In genomic region chr19:40822161-40822560, GRCh38 we compare ENCODE assay signal across 19 cellular contexts. TPM values are rescaled to one million over a fixed set of nuclear protein-coding genes. Genes with fewer than 3 reads are reported as not detected.
DNase-seq lines count a peak whose midpoint lies in the region; ATAC-seq and TF ChIP-seq lines count a peak whose summit lies in the region.
"Had no signal": no experiment of that assay in that cellular context is flagged by ENCODE, and none has a peak within 500 bp of the region (broad histone marks: within the 10 kb centered on the region; RNA-seq: fewer than 3 reads in every experiment).

No MANE protein-coding gene starts in this region.

- H3K9me3 Mint-ChIP-seq in CD14-positive monocyte (peaks cover 0 to 2% (median 0%) of the 10 kb centered on the region in 7 donors), progenitor cell of endocrine pancreas (ENCODE audit: low read depth) (no peaks in the 10 kb centered on the region)
- H3K9me3 Mint-ChIP-seq in activated CD4-positive, alpha-beta memory T cell treated with anti-CD3 and anti-CD28 coated beads, Interleukin-2, amount 10 ng/mL, durations not matched to agents 7 days and 5 days = peaks cover 7% of the 10 kb centered on the region
- H3K9me3 Mint-ChIP-seq in CD8-positive, alpha-beta T cell = peaks cover 3% of the 10 kb centered on the region
- H3K9me3 Mint-ChIP-seq: activated B cell treated with CpG ODN at 0.5 μM for 24 hours; stimulated activated naive CD8-positive, alpha-beta T cell treated with anti-CD3 and anti-CD28 coated beads, Interleukin-15, Interleukin-2, amounts not matched to agents 100 ng/mL and 50 ng/mL, for 24 hours had no signal

- TF ChIP-seq CTCF in CD14-positive monocyte (IDR thresholded peaks at IDR 0.05) (no peak), liver (IDR thresholded peaks at IDR 0.05; ENCODE audit: low read depth, low read length, missing input control) (no peak), progenitor cell of endocrine pancreas (IDR thresholded peaks at IDR 0.05; ENCODE audit: unreplicated experiment) (no peak)
- TF ChIP-seq CTCF in CD8-positive, alpha-beta T cell (IDR thresholded peaks at IDR 0.05) = no peak

- intact Hi-C loops in CD14-positive monocyte (cut with micrococcal nuclease) = loop anchor here in 1 of 2 donors (5.0 kb wide), 1 partner anchor 160 kb away; no protein-coding TSS in a partner anchor
- intact Hi-C loops in CD8-positive, alpha-beta T cell (cut with DNase I, micrococcal nuclease) = loop anchor here in 1 of 2 experiments (10.0 kb wide), 1 partner anchor 323 kb away; no protein-coding TSS in a partner anchor

- H3K27ac Mint-ChIP-seq in CD14-positive monocyte = peak overlapping the region; percentile 76 to 98 (median 96)
- no peak overlapping the region for H3K27ac Mint-ChIP-seq in activated CD4-positive, alpha-beta memory T cell treated with anti-CD3 and anti-CD28 coated beads, Interleukin-2, amount 10 ng/mL, durations not matched to agents 7 days and 5 days
- peak overlapping the region; percentile 97 for H3K27ac Mint-ChIP-seq in progenitor cell of endocrine pancreas
- H3K27ac Mint-ChIP-seq in CD8-positive, alpha-beta T cell = no peak overlapping the region
- H3K27ac Mint-ChIP-seq: activated B cell treated with CpG ODN at 0.5 μM for 24 hours; stimulated activated naive CD8-positive, alpha-beta T cell treated with anti-CD3 and anti-CD28 coated beads, Interleukin-15, Interleukin-2, amounts not matched to agents 100 ng/mL and 50 ng/mL, for 24 hours had no signal

- H3K4me1 Mint-ChIP-seq in CD14-positive monocyte (peaks cover 63% of the 10 kb centered on the region), progenitor cell of endocrine pancreas (ENCODE audit: low read depth) (peaks cover 26% of the 10 kb centered on the region)
- H3K4me1 Mint-ChIP-seq in activated CD4-positive, alpha-beta memory T cell treated with anti-CD3 and anti-CD28 coated beads, Interleukin-2, amount 10 ng/mL, durations not matched to agents 7 days and 5 days = peaks cover 43% of the 10 kb centered on the region
- peaks cover 38% of the 10 kb centered on the region for H3K4me1 Mint-ChIP-seq in CD8-positive, alpha-beta T cell (ENCODE audit: low read depth)

- no peak for ATAC-seq in HG02678 (IDR thresholded peaks at IDR 0.05; ENCODE audit: unreplicated experiment)
- no peak for ATAC-seq in CD8-positive, alpha-beta T cell
- ATAC-seq: mucosa of descending colon had no signal

- POLR2A ChIA-PET in activated CD4-positive, alpha-beta memory T cell treated with anti-CD3 and anti-CD28 coated beads, Interleukin-2, amount 10 ng/mL, durations not matched to agents 7 days and 5 days (lab: Charles Lee) = no interaction called here
- POLR2A ChIA-PET in CD8-positive, alpha-beta T cell (lab: Charles Lee) = no interaction called here

- peak overlapping the region in 1 of 2 donors; percentile 12 for H3K4me3 Mint-ChIP-seq in CD14-positive monocyte
- no peak overlapping the region for H3K4me3 Mint-ChIP-seq in activated CD4-positive, alpha-beta memory T cell treated with anti-CD3 and anti-CD28 coated beads, Interleukin-2, amount 10 ng/mL, durations not matched to agents 7 days and 5 days
- H3K4me3 Mint-ChIP-seq in progenitor cell of endocrine pancreas (ENCODE audit: low read depth) = no peak overlapping the region
- no peak overlapping the region for H3K4me3 Mint-ChIP-seq in CD8-positive, alpha-beta T cell
- H3K4me3 Mint-ChIP-seq: activated B cell treated with CpG ODN at 0.5 μM for 24 hours; stimulated activated naive CD8-positive, alpha-beta T cell treated with anti-CD3 and anti-CD28 coated beads, Interleukin-15, Interleukin-2, amounts not matched to agents 100 ng/mL and 50 ng/mL, for 24 hours had no signal

- TF ChIP-seq RAD21 in liver (IDR thresholded peaks at IDR 0.05) = no peak

- H3K9ac ChIP-seq in liver (ENCODE audit: low read depth in 1 of 2, low read length in 2 of 2) = no peak overlapping the region
- H3K9ac ChIP-seq: KMS-11 had no signal

- peaks cover 14 to 43% (median 31%) of the 10 kb centered on the region in 4 donors for H3K4me1 ChIP-seq in liver (ENCODE audit: control insufficient read depth in 4 of 4, insufficient read depth in 4 of 4, low read length in 3 of 4)
- peaks cover 36% of the 10 kb centered on the region for H3K4me1 ChIP-seq in CD8-positive, alpha-beta T cell (ENCODE audit: insufficient read depth, low read length)

- no peaks in the 10 kb centered on the region for H3K9me3 ChIP-seq in liver (ENCODE audit: control insufficient read depth in 4 of 4, low read length in 3 of 4)
- no peaks in the 10 kb centered on the region for H3K9me3 ChIP-seq in CD8-positive, alpha-beta T cell (ENCODE audit: low read length)
- H3K9me3 ChIP-seq: esophagus squamous epithelium, mucosa of descending colon, ovary had no signal

- WGBS in liver = 93% methylated on average over 22 of the region's 22 CpGs

- peaks cover 0 to 7% (median 2%) of the 10 kb centered on the region in 4 donors for H3K36me3 ChIP-seq in liver (ENCODE audit: control insufficient read depth in 4 of 4, insufficient read depth in 3 of 4, low read depth in 1 of 4, low read length in 3 of 4)
- H3K36me3 ChIP-seq in CD8-positive, alpha-beta T cell (ENCODE audit: insufficient read depth, low read length) = no peaks in the 10 kb centered on the region
- H3K36me3 ChIP-seq: ovary had no signal

- H3K27ac ChIP-seq in liver (ENCODE audit: low read depth in 1 of 2, low read length in 2 of 2) (peak overlapping the region; percentile 76 to 84), substantia nigra (ENCODE audit: low read depth, low read length, poor library complexity, severe bottlenecking) (no peak overlapping the region)
- no peak overlapping the region for H3K27ac ChIP-seq in CD8-positive, alpha-beta T cell (ENCODE audit: low read depth, low read length)
- H3K27ac ChIP-seq: KMS-11 had no signal

- H3K4me3 ChIP-seq in liver (ENCODE audit: low read depth in 1 of 3, low read length in 3 of 3) = no peak overlapping the region
- no peak overlapping the region for H3K4me3 ChIP-seq in CD8-positive, alpha-beta T cell (ENCODE audit: low read depth, low read length)
- H3K4me3 ChIP-seq: esophagus squamous epithelium, mucosa of descending colon, ovary had no signal

- H3K27me3 ChIP-seq in liver (ENCODE audit: control insufficient read depth in 4 of 4, insufficient read depth in 4 of 4, low read length in 3 of 4) = no peaks in the 10 kb centered on the region
- no peaks in the 10 kb centered on the region for H3K27me3 ChIP-seq in CD8-positive, alpha-beta T cell (ENCODE audit: insufficient read depth, low read length)
- H3K27me3 ChIP-seq: esophagus squamous epithelium, ovary had no signal

- H3K27me3 Mint-ChIP-seq in CD14-positive monocyte (ENCODE audit: low read depth in 3 of 3) (peaks cover 2 to 6% (median 3%) of the 10 kb centered on the region in 3 donors), progenitor cell of endocrine pancreas (peaks cover 7% of the 10 kb centered on the region)
- H3K27me3 Mint-ChIP-seq in activated CD4-positive, alpha-beta memory T cell treated with anti-CD3 and anti-CD28 coated beads, Interleukin-2, amount 10 ng/mL, durations not matched to agents 7 days and 5 days = no peaks in the 10 kb centered on the region
- no peaks in the 10 kb centered on the region for H3K27me3 Mint-ChIP-seq in CD8-positive, alpha-beta T cell (ENCODE audit: low read depth)
- H3K27me3 Mint-ChIP-seq: activated B cell treated with CpG ODN at 0.5 μM for 24 hours; stimulated activated naive CD8-positive, alpha-beta T cell treated with anti-CD3 and anti-CD28 coated beads, Interleukin-15, Interleukin-2, amounts not matched to agents 100 ng/mL and 50 ng/mL, for 24 hours had no signal

- peak; percentile 41 for DNase-seq in CD14-positive monocyte (ENCODE audit: low spot score)
- peak; percentile 12 for DNase-seq in activated CD4-positive, alpha-beta memory T cell treated with anti-CD3 and anti-CD28 coated beads, Interleukin-2, amount 10 ng/mL, durations not matched to agents 7 days and 5 days
- no peak for DNase-seq in progenitor cell of endocrine pancreas (ENCODE audit: low spot score, unreplicated experiment)
- DNase-seq in CD8-positive, alpha-beta T cell = no peak
- DNase-seq in NCI-H748 (lab: John Stamatoyannopoulos, UW; ENCODE audit: unreplicated experiment) = no peak
- DNase-seq in substantia nigra (lab: John Stamatoyannopoulos, UW) = no peak
- DNase-seq: activated B cell treated with CpG ODN at 0.5 μM for 24 hours; activated naive CD4-positive, alpha-beta T cell; esophagus squamous epithelium; mucosa of descending colon; NCI-H1105; NCI-H2171; RPMI8226 had no signal

- H3K36me3 Mint-ChIP-seq in CD14-positive monocyte = peaks cover 4 to 7% of the 10 kb centered on the region in 2 donors
- H3K36me3 Mint-ChIP-seq in activated CD4-positive, alpha-beta memory T cell treated with anti-CD3 and anti-CD28 coated beads, Interleukin-2, amount 10 ng/mL, durations not matched to agents 7 days and 5 days (ENCODE audit: low read depth) = peaks cover 7% of the 10 kb centered on the region
- peaks cover 6% of the 10 kb centered on the region for H3K36me3 Mint-ChIP-seq in progenitor cell of endocrine pancreas (ENCODE audit: insufficient read depth)
- peaks cover 4% of the 10 kb centered on the region for H3K36me3 Mint-ChIP-seq in CD8-positive, alpha-beta T cell

- CTCF ChIA-PET in activated CD4-positive, alpha-beta memory T cell treated with anti-CD3 and anti-CD28 coated beads, Interleukin-2, amount 10 ng/mL, durations not matched to agents 7 days and 5 days (lab: Charles Lee) = no interaction called here
- CTCF ChIA-PET in CD8-positive, alpha-beta T cell (lab: Charles Lee) = interaction anchor here (1.5 kb wide), 1 partner anchor 159 kb away, joined by 3 read pairs; no protein-coding TSS in a partner anchor

RNA-seq across cellular contexts. Expression of gene EGLN2, which starts 23.2 kb away (rescaled TPM):
- 10 to 100 TPM; 60.6 to 76.8 TPM for polyA plus RNA-seq in CD14-positive monocyte
- total RNA-seq in activated CD4-positive, alpha-beta memory T cell treated with anti-CD3 and anti-CD28 coated beads, Interleukin-2, amount 10 ng/mL, durations not matched to agents 7 days and 5 days = 100 to 1,000 TPM; 127 to 128 TPM
- total RNA-seq in liver = 10 to 100 TPM; 34.8 to 56.3 TPM
- polyA plus RNA-seq in liver = 10 to 100 TPM; 45.2 to 50.2 TPM
- total RNA-seq in progenitor cell of endocrine pancreas = 107 and 110 TPM in 2 replicates
- 100 to 1,000 TPM; 137 to 138 TPM for total RNA-seq in CD8-positive, alpha-beta T cell

RNA-seq across cellular contexts. Expression of gene CYP2A6, which starts 28.1 kb away (rescaled TPM):
- polyA plus RNA-seq in CD14-positive monocyte = not detected
- not detected for total RNA-seq in activated CD4-positive, alpha-beta memory T cell treated with anti-CD3 and anti-CD28 coated beads, Interleukin-2, amount 10 ng/mL, durations not matched to agents 7 days and 5 days
- total RNA-seq in liver = 10 to 100 TPM in 1 of 2 donors, under 1 TPM in 1; 0.09 to 56.1 TPM
- 1,000 to 10,000 TPM in 1 of 2 donors, 10 to 100 TPM in 1; 63.1 to 1,020 TPM for polyA plus RNA-seq in liver
- total RNA-seq in progenitor cell of endocrine pancreas = not detected in 2 replicates
- not detected for total RNA-seq in CD8-positive, alpha-beta T cell
- total RNA-seq: activated B cell treated with CpG ODN at 0.5 μM for 24 hours, esophagus squamous epithelium had no signal
- polyA plus RNA-seq: AG04450 had no signal

RNA-seq across cellular contexts. Expression of gene RAB4B, which starts 44.1 kb away (rescaled TPM):
- polyA plus RNA-seq in CD14-positive monocyte (100 to 1,000 TPM in 1 of 2 donors, 10 to 100 TPM in 1; 89.4 to 108 TPM), liver (10 to 100 TPM; 16.8 to 16.9 TPM)
- total RNA-seq in activated CD4-positive, alpha-beta memory T cell treated with anti-CD3 and anti-CD28 coated beads, Interleukin-2, amount 10 ng/mL, durations not matched to agents 7 days and 5 days = 10 to 100 TPM; 65.7 to 68.3 TPM
- total RNA-seq in liver (1 to 10 TPM; 5.5 to 9.0 TPM), progenitor cell of endocrine pancreas (20.7 and 21.5 TPM in 2 replicates)
- 10 to 100 TPM; 19.9 to 21.3 TPM for total RNA-seq in CD8-positive, alpha-beta T cell

RNA-seq across cellular contexts. Expression of gene MIA, which starts 46.8 kb away (rescaled TPM):
- polyA plus RNA-seq in CD14-positive monocyte = not detected
- total RNA-seq in activated CD4-positive, alpha-beta memory T cell treated with anti-CD3 and anti-CD28 coated beads, Interleukin-2, amount 10 ng/mL, durations not matched to agents 7 days and 5 days = not detected
- under 1 TPM in 1 of 2 donors, not detected in 1; 0.42 TPM for total RNA-seq in liver
- polyA plus RNA-seq in liver = under 1 TPM in 1 of 2 donors, not detected in 1; 0.44 TPM
- total RNA-seq in progenitor cell of endocrine pancreas = 4.6 and 8.5 TPM in 2 replicates
- total RNA-seq in CD8-positive, alpha-beta T cell = not detected
- polyA plus RNA-seq: AG04450 had no signal

RNA-seq across cellular contexts. Expression of gene CYP2A7, which starts 59.9 kb away (rescaled TPM):
- polyA plus RNA-seq in CD14-positive monocyte = not detected
- not detected for total RNA-seq in activated CD4-positive, alpha-beta memory T cell treated with anti-CD3 and anti-CD28 coated beads, Interleukin-2, amount 10 ng/mL, durations not matched to agents 7 days and 5 days
- 1 to 10 TPM in 1 of 2 donors, not detected in 1; 7.4 TPM for total RNA-seq in liver
- polyA plus RNA-seq in liver = 10 to 100 TPM in 1 of 2 donors, 1 to 10 TPM in 1; 3.3 to 57.9 TPM
- not detected in 2 replicates for total RNA-seq in progenitor cell of endocrine pancreas
- not detected for total RNA-seq in CD8-positive, alpha-beta T cell
- total RNA-seq: activated B cell treated with CpG ODN at 0.5 μM for 24 hours, esophagus squamous epithelium, mucosa of descending colon had no signal
- polyA plus RNA-seq: AG04450 had no signal

Comparison
In these comparisons a context has a peak if more than half of its experiments do, and no peak if none do; other contexts are left out.
1. DNase-seq: peak in CD14-positive monocyte (single experiment) and activated CD4-positive, alpha-beta memory T cell treated with anti-CD3 and anti-CD28 coated beads, Interleukin-2, amount 10 ng/mL, durations not matched to agents 7 days and 5 days (single experiment); none in progenitor cell of endocrine pancreas (single experiment), CD8-positive, alpha-beta T cell (0 of 7), NCI-H748 (single experiment) and substantia nigra (0 of 49).
2. H3K27ac Mint-ChIP-seq: peak in CD14-positive monocyte (7 of 7) and progenitor cell of endocrine pancreas (single experiment); none in activated CD4-positive, alpha-beta memory T cell treated with anti-CD3 and anti-CD28 coated beads, Interleukin-2, amount 10 ng/mL, durations not matched to agents 7 days and 5 days (single experiment) and CD8-positive, alpha-beta T cell (single experiment).
3. H3K27ac ChIP-seq: peak in liver (2 of 2); none in CD8-positive, alpha-beta T cell (single experiment) and substantia nigra (single experiment).